ENCODE assay signal across 1 cellular context in genomic region chr9:131555841-131556673, GRCh38.
TF ChIP-seq lines count a peak whose summit lies in the region.

No MANE protein-coding gene starts in this region.

TF ChIP-seq in H1, 55 proteins besides CTCF, POLR2A, EP300 and RAD21:
- TF ChIP-seq TEAD4 (IDR thresholded peaks at IDR 0.05; ENCODE audit: low read depth, low read length) (no peak), RXRA (IDR thresholded peaks at IDR 0.05; ENCODE audit: insufficient read depth, low read depth, low read length) (no peak), CTBP2 (IDR thresholded peaks at IDR 0.05; ENCODE audit: borderline replicate concordance, insufficient read depth, insufficient read length, low read length) (no peak), POU5F1 (IDR thresholded peaks at IDR 0.05; ENCODE audit: low read depth, low read length) (no peak), PHF8 (conservative IDR thresholded peaks at IDR 0.05; ENCODE audit: low read depth, low read length) (no peak)
- TF ChIP-seq, protein P1, sequence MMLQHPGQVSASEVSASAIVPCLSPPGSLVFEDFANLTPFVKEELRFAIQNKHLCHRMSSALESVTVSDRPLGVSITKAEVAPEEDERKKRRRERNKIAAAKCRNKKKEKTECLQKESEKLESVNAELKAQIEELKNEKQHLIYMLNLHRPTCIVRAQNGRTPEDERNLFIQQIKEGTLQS (IDR thresholded peaks at IDR 0.05; ENCODE audit: insufficient read depth, low read depth, low read length), result no peak
